ENCODE assay signal across 8 cellular contexts in genomic region chr14:73539017-73539416, GRCh38. TPM values are rescaled to one million over a fixed set of nuclear protein-coding genes. Genes with fewer than 3 reads are reported as not detected.
DNase-seq lines count a peak whose midpoint lies in the region; ATAC-seq, FAIRE-seq and TF ChIP-seq lines count a peak whose summit lies in the region.
"Not testable (repeated sequence)": the region's sequence is repeated elsewhere in the genome, so short reads cannot be mapped to it uniquely, and the experiment has no call there.

No MANE protein-coding gene starts in this region.

- H3K9ac ChIP-seq in K562 (ENCODE audit: insufficient read depth in 1 of 2, low read depth in 2 of 2, low read length in 2 of 2), result not testable (repeated sequence)

- TF ChIP-seq POLR2A in K562 (conservative IDR thresholded peaks at IDR 0.05), result not testable (repeated sequence)

- not testable (repeated sequence) for H3K27me3 ChIP-seq in K562 (ENCODE audit: control insufficient read depth in 2 of 2, insufficient read depth in 2 of 2, low read length in 2 of 2); psoas muscle (ENCODE audit: insufficient read depth in 3 of 3, low read length in 2 of 3)

- intact Hi-C loops in K562 (cut with micrococcal nuclease); psoas muscle (cut with DNase I): not testable (repeated sequence)

- ATAC-seq in HG02571 (IDR thresholded peaks at IDR 0.05; ENCODE audit: unreplicated experiment) (peak; percentile 82), K562 (peak; percentile 61; the same call in 1 of the 3 replicates), psoas muscle (peak in 3 of 4 donors; percentile 79 to 83 (median 81))

- WGBS in K562 (ENCODE audit: insufficient coverage, low coverage, missing lambda C conversion rate), result no CpG with 5 or more reads among the region's 5 CpGs
- WGBS in psoas muscle, 3 donors, result 22 to 30% methylated on average over 2 to 5 of the region's 5 CpGs; no CpG with 5 or more reads in 1 of the 3 donors

- TF ChIP-seq CTCF in K562 (IDR thresholded peaks at IDR 0.05 in 2 of 3, conservative IDR thresholded peaks at IDR 0.05 in 1 of 3; ENCODE audit: insufficient read depth in 2 of 3, low read depth in 1 of 3, low read length in 3 of 3); psoas muscle (IDR thresholded peaks at IDR 0.05): not testable (repeated sequence)

- not testable (repeated sequence) for H3K9me1 ChIP-seq in K562 (ENCODE audit: control insufficient read depth, insufficient read depth, low read length)

- not testable (repeated sequence) for FAIRE-seq in K562 (lab: Jason Lieb, UNC)

- not testable (repeated sequence) for BruUV-seq in K562 (replicated peaks; lab: Mats Ljungman, UMichigan)

- POLR2A ChIA-PET in K562 (lab: Yijun Ruan, JAX), result not testable (repeated sequence)

- not testable (repeated sequence) for TF ChIP-seq EP300 in K562 (IDR thresholded peaks at IDR 0.05; ENCODE audit: low read length)

- not testable (repeated sequence) for H4K20me1 ChIP-seq in K562 (replicated peaks; ENCODE audit: control insufficient read depth, insufficient read depth, low read length)

- in situ Hi-C loops in K562 (cut with MboI), result not testable (repeated sequence)

- H3K9me3 ChIP-seq in K562 (replicated peaks; ENCODE audit: control insufficient read depth, insufficient read depth, low read depth, low read length); psoas muscle: not testable (repeated sequence)

- H3K4me3 ChIP-seq in K562, psoas muscle: not testable (repeated sequence)

- not testable (repeated sequence) for H3K4me1 ChIP-seq in K562 (replicated peaks in 1 of 2; ENCODE audit: control insufficient read depth in 2 of 2, insufficient read depth in 2 of 2, low read length in 2 of 2); psoas muscle

- not testable (repeated sequence) for TF ChIP-seq RAD21 in K562 (CRISPR knock-in tag; conservative IDR thresholded peaks at IDR 0.05 in 1 of 2, IDR thresholded peaks at IDR 0.05 in 1 of 2)

- DNase-seq in ELR (ENCODE audit: low read depth) (peak; percentile 36), NCI-H2196 treated with DMSO at 0.1 percent for 48 hours (lab: John Stamatoyannopoulos, UW; ENCODE audit: unreplicated experiment) (peak; percentile 4), iPS-NIHi7 (ENCODE audit: extremely low spot score) (peak; percentile 72), psoas muscle (peak in 1 of 2 donors; percentile 57)
- peak; percentile 20 to 29 for DNase-seq in activated CD4-positive, alpha-beta T cell treated with anti-CD3 and anti-CD28 coated beads, Interleukin-2, amount 50 U/mL, for 4 hours
- not testable (repeated sequence) for DNase-seq in K562 (ENCODE audit: extremely low read depth in 1 of 4, low spot score in 3 of 4)
- peak; percentile 22 for DNase-seq in stimulated activated naive CD4-positive, alpha-beta T cell treated with Interleukin-2 at 50 U/mL for 16 hours (lab: John Stamatoyannopoulos, UW)

- not testable (repeated sequence) for H3K36me3 ChIP-seq in K562 (ENCODE audit: control insufficient read depth, insufficient read depth, low read length); psoas muscle (ENCODE audit: insufficient read depth in 1 of 2, low read depth in 1 of 2)

- not testable (repeated sequence) for H3K4me2 ChIP-seq in K562 (ENCODE audit: insufficient read depth, low read length)

- H2AFZ ChIP-seq in K562 (ENCODE audit: low read depth, low read length), result not testable (repeated sequence)

- not testable (repeated sequence) for H3K79me2 ChIP-seq in K562 (ENCODE audit: control insufficient read depth, insufficient read depth, low read length)

- not testable (repeated sequence) for H3K27ac ChIP-seq in K562 (ENCODE audit: extremely low read depth, low read depth, low read length); psoas muscle

- CTCF ChIA-PET in K562 (lab: Yijun Ruan, JAX; ENCODE audit: low intra/inter-chr PET ratio), result not testable (repeated sequence)

RNA-seq across cellular contexts. Expression of gene ACOT1, which starts 2.1 kb away (rescaled TPM):
- not detected in 2 replicates for total RNA-seq in K562 (2011; cell fraction: chromatin; rRNA removed; ENCODE audit: low replicate concordance)
- total RNA-seq in K562 (2011; cell fraction: nucleolus; rRNA removed), result not detected in 2 replicates
- not detected in 2 replicates for total RNA-seq in K562 (2011; cell fraction: nucleoplasm; rRNA removed)
- total RNA-seq in K562 (2014; rRNA removed) (not detected in 2 replicates), K562 (2014; rRNA removed; fragmentation: Illumina TruSeq; extraction: Trizol) (not detected in 2 replicates), K562 (2015; rRNA removed; fragmentation: Illumina TruSeq; extraction: Trizol) (not detected in 2 replicates), K562 (2021) (not detected in 2 replicates), psoas muscle (10 to 100 TPM in 2 of 4 donors, 1 to 10 TPM in 2; 3.1 to 19.5 (median 10.5) TPM)
- polyA plus RNA-seq in K562 (2011; rRNA removed) (not detected in 2 replicates), K562 (2014; fragmentation: Illumina TruSeq; extraction: Trizol) (not detected in 2 replicates), K562 (2014; fragmentation: Nextera tagmentation; extraction: Ambion mirVana) (under 1 TPM in 1 of 2 experiments, not detected in 1; 0.07 TPM), K562 (2014; rRNA removed) (not detected in 2 replicates), psoas muscle (10 to 100 TPM in 1 of 3 donors, 1 to 10 TPM in 2; 6.1 to 12.9 (median 7.4) TPM)
- not detected in 2 replicates for polyA plus RNA-seq in K562 (2011; cell fraction: cytosol; rRNA removed)
- polyA plus RNA-seq in K562 (2011; cell fraction: nucleus; rRNA removed), result not detected in 2 replicates
- not detected in 2 replicates for polyA plus RNA-seq in K562 (2012)
- polyA minus RNA-seq in K562 (2011; rRNA and poly(A)+ RNA removed), result not detected in 2 replicates
- not detected in 2 replicates for polyA minus RNA-seq in K562 (2011; cell fraction: cytosol; rRNA and poly(A)+ RNA removed)
- not detected in 2 replicates for polyA minus RNA-seq in K562 (2011; cell fraction: nucleus; rRNA and poly(A)+ RNA removed)

RNA-seq across cellular contexts. Expression of gene HEATR4, which starts 19.7 kb away (rescaled TPM):
- total RNA-seq in K562 (2011; cell fraction: chromatin; rRNA removed; ENCODE audit: low replicate concordance), result not detected in 2 replicates
- not detected in 2 replicates for total RNA-seq in K562 (2011; cell fraction: nucleolus; rRNA removed)
- not detected in 2 replicates for total RNA-seq in K562 (2011; cell fraction: nucleoplasm; rRNA removed)
- total RNA-seq in K562 (2014; rRNA removed) (not detected in 2 replicates), K562 (2014; rRNA removed; fragmentation: Illumina TruSeq; extraction: Trizol) (not detected in 2 replicates), K562 (2015; rRNA removed; fragmentation: Illumina TruSeq; extraction: Trizol) (not detected in 2 replicates), K562 (2021) (not detected in 2 replicates), psoas muscle (under 1 TPM in 2 of 4 donors, not detected in 2; 0.10 to 0.24 TPM)
- polyA plus RNA-seq in K562 (2011; rRNA removed) (not detected in 2 replicates), K562 (2014; fragmentation: Illumina TruSeq; extraction: Trizol) (not detected in 2 replicates), K562 (2014; fragmentation: Nextera tagmentation; extraction: Ambion mirVana) (not detected), K562 (2014; rRNA removed) (not detected in 2 replicates), psoas muscle (under 1 TPM; 0.03 to 0.08 (median 0.03) TPM)
- polyA plus RNA-seq in K562 (2011; cell fraction: cytosol; rRNA removed), result not detected in 2 replicates
- not detected in 2 replicates for polyA plus RNA-seq in K562 (2011; cell fraction: nucleus; rRNA removed)
- 0.07 and 0.08 TPM in 2 replicates for polyA plus RNA-seq in K562 (2012)
- polyA minus RNA-seq in K562 (2011; rRNA and poly(A)+ RNA removed), result not detected in 2 replicates
- not detected in 2 replicates for polyA minus RNA-seq in K562 (2011; cell fraction: cytosol; rRNA and poly(A)+ RNA removed)
- not detected in 2 replicates for polyA minus RNA-seq in K562 (2011; cell fraction: nucleus; rRNA and poly(A)+ RNA removed)

RNA-seq across cellular contexts. Expression of gene ACOT2, which starts 30.0 kb away (rescaled TPM):
- total RNA-seq in K562 (2011; cell fraction: chromatin; rRNA removed; ENCODE audit: low replicate concordance), result 0.44 and 0.77 TPM in 2 replicates
- 0.53 TPM in 1 of 2 replicates, not detected in the other for total RNA-seq in K562 (2011; cell fraction: nucleolus; rRNA removed)
- not detected in 2 replicates for total RNA-seq in K562 (2011; cell fraction: nucleoplasm; rRNA removed)
- not detected in 2 replicates for total RNA-seq in K562 (2014; rRNA removed)
- not detected in 2 replicates for total RNA-seq in K562 (2014; rRNA removed; fragmentation: Illumina TruSeq; extraction: Trizol)
- total RNA-seq in K562 (2015; rRNA removed; fragmentation: Illumina TruSeq; extraction: Trizol), result not detected in 2 replicates
- total RNA-seq in K562 (2021), result 0.22 TPM in 1 of 2 replicates, not detected in the other
- polyA plus RNA-seq in K562 (2011; rRNA removed), result 0.04 and 0.08 TPM in 2 replicates
- 0.06 TPM in 1 of 2 replicates, not detected in the other for polyA plus RNA-seq in K562 (2011; cell fraction: cytosol; rRNA removed)
- polyA plus RNA-seq in K562 (2011; cell fraction: nucleus; rRNA removed), result 0.14 and 0.20 TPM in 2 replicates
- 0.10 TPM in 1 of 2 replicates, not detected in the other for polyA plus RNA-seq in K562 (2012)
- not detected in 2 replicates for polyA plus RNA-seq in K562 (2014; fragmentation: Illumina TruSeq; extraction: Trizol)
- under 1 TPM in 1 of 2 experiments, not detected in 1; 0.04 TPM for polyA plus RNA-seq in K562 (2014; fragmentation: Nextera tagmentation; extraction: Ambion mirVana)
- 0.15 TPM in 1 of 2 replicates, not detected in the other for polyA plus RNA-seq in K562 (2014; rRNA removed)
- polyA minus RNA-seq in K562 (2011; rRNA and poly(A)+ RNA removed), result not detected in 2 replicates
- not detected in 2 replicates for polyA minus RNA-seq in K562 (2011; cell fraction: cytosol; rRNA and poly(A)+ RNA removed)
- 0.27 and 0.56 TPM in 2 replicates for polyA minus RNA-seq in K562 (2011; cell fraction: nucleus; rRNA and poly(A)+ RNA removed)
- 100 to 1,000 TPM in 1 of 4 donors, 10 to 100 TPM in 3; 34.3 to 153 (median 62.2) TPM for total RNA-seq in psoas muscle
- 10 to 100 TPM; 31.2 to 86.1 (median 68.4) TPM for polyA plus RNA-seq in psoas muscle

RNA-seq across cellular contexts. Expression of gene RIOX1, which starts 48.3 kb away (rescaled TPM):
- 6.8 and 12.9 TPM in 2 replicates for total RNA-seq in K562 (2011; cell fraction: chromatin; rRNA removed; ENCODE audit: low replicate concordance)
- 14.5 and 16.8 TPM in 2 replicates for total RNA-seq in K562 (2011; cell fraction: nucleolus; rRNA removed)
- 6.6 and 10.8 TPM in 2 replicates for total RNA-seq in K562 (2011; cell fraction: nucleoplasm; rRNA removed)
- total RNA-seq in K562 (2014; rRNA removed) (17.6 and 18.0 TPM in 2 replicates), K562 (2014; rRNA removed; fragmentation: Illumina TruSeq; extraction: Trizol) (7.8 and 9.2 TPM in 2 replicates), K562 (2015; rRNA removed; fragmentation: Illumina TruSeq; extraction: Trizol) (11.5 and 12.7 TPM in 2 replicates), K562 (2021) (14.3 and 15.7 TPM in 2 replicates), psoas muscle (1 to 10 TPM; 3.9 to 5.7 (median 5.7) TPM)
- polyA plus RNA-seq in K562 (2011; rRNA removed) (4.6 and 5.8 TPM in 2 replicates), K562 (2014; fragmentation: Illumina TruSeq; extraction: Trizol) (8.0 and 8.2 TPM in 2 replicates), K562 (2014; fragmentation: Nextera tagmentation; extraction: Ambion mirVana) (1 to 10 TPM; 1.9 to 2.6 TPM), K562 (2014; rRNA removed) (12.4 and 13.8 TPM in 2 replicates), psoas muscle (1 to 10 TPM; 3.5 to 4.0 (median 3.8) TPM)
- 5.6 and 18.2 TPM in 2 replicates for polyA plus RNA-seq in K562 (2011; cell fraction: cytosol; rRNA removed)
- polyA plus RNA-seq in K562 (2011; cell fraction: nucleus; rRNA removed), result 4.1 and 6.5 TPM in 2 replicates
- 5.3 and 9.7 TPM in 2 replicates for polyA plus RNA-seq in K562 (2012)
- polyA minus RNA-seq in K562 (2011; rRNA and poly(A)+ RNA removed), result 5.7 and 7.6 TPM in 2 replicates
- 8.2 and 10.1 TPM in 2 replicates for polyA minus RNA-seq in K562 (2011; cell fraction: cytosol; rRNA and poly(A)+ RNA removed)
- polyA minus RNA-seq in K562 (2011; cell fraction: nucleus; rRNA and poly(A)+ RNA removed), result 7.8 and 10.0 TPM in 2 replicates

RNA-seq across cellular contexts. Expression of gene ACOT4, which starts 52.7 kb away (rescaled TPM):
- total RNA-seq in K562 (2011; cell fraction: chromatin; rRNA removed; ENCODE audit: low replicate concordance), result not detected in 2 replicates
- not detected in 2 replicates for total RNA-seq in K562 (2011; cell fraction: nucleolus; rRNA removed)
- not detected in 2 replicates for total RNA-seq in K562 (2011; cell fraction: nucleoplasm; rRNA removed)
- total RNA-seq in K562 (2014; rRNA removed), result not detected in 2 replicates
- not detected in 2 replicates for total RNA-seq in K562 (2014; rRNA removed; fragmentation: Illumina TruSeq; extraction: Trizol)
- total RNA-seq in K562 (2015; rRNA removed; fragmentation: Illumina TruSeq; extraction: Trizol), result not detected in 2 replicates
- total RNA-seq in K562 (2021), result not detected in 2 replicates
- not detected in 2 replicates for polyA plus RNA-seq in K562 (2011; rRNA removed)
- polyA plus RNA-seq in K562 (2011; cell fraction: cytosol; rRNA removed), result not detected in 2 replicates
- not detected in 2 replicates for polyA plus RNA-seq in K562 (2011; cell fraction: nucleus; rRNA removed)
- not detected in 2 replicates for polyA plus RNA-seq in K562 (2012)
- not detected in 2 replicates for polyA plus RNA-seq in K562 (2014; fragmentation: Illumina TruSeq; extraction: Trizol)
- polyA plus RNA-seq in K562 (2014; fragmentation: Nextera tagmentation; extraction: Ambion mirVana), result not detected
- polyA plus RNA-seq in K562 (2014; rRNA removed), result not detected in 2 replicates
- not detected in 2 replicates for polyA minus RNA-seq in K562 (2011; rRNA and poly(A)+ RNA removed)
- not detected in 2 replicates for polyA minus RNA-seq in K562 (2011; cell fraction: cytosol; rRNA and poly(A)+ RNA removed)
- polyA minus RNA-seq in K562 (2011; cell fraction: nucleus; rRNA and poly(A)+ RNA removed), result not detected in 2 replicates
- under 1 TPM; 0.25 to 0.60 (median 0.32) TPM for total RNA-seq in psoas muscle
- polyA plus RNA-seq in psoas muscle, result 1 to 10 TPM in 1 of 3 donors, under 1 TPM in 2; 0.11 to 2.5 (median 0.16) TPM

Comparison
In these comparisons a context has a peak if more than half of its experiments do, and no peak if none do; other contexts are left out.
1. RNA of gene ACOT2, which starts 30.0 kb away (total RNA-seq): 34.3 to 153 TPM in psoas muscle; 0.22 to 0.77 TPM in K562; every median in the first group is over 10 times any median in the second.
2. Peak in every context shown above with its lines, with median percentiles within 50 percentile points of each other: ATAC-seq.